ENCODE assay signal across 26 cellular contexts in the genomic region with DNA sequence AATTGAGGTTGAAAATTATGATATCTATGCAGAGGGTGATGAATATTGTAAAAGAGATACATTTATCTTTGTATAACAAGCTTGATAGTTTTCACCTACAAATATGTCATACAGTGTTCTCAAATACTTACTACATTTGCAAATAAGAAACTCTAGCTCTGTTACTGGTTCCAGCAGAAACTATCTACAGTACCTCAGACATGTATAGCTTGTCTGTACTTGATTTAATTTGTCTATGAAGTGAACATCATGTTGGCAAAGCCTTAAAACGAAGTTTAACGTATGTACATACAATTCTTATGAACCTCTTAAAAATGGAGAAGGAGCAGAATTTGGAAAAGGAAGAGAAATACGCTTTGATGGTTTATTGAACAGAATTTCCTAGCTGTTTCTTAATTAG.
"Had no signal": no experiment of that assay in that cellular context is flagged by ENCODE, and none has a peak within 500 bp of the region (broad histone marks: within the 10 kb centered on the region; RNA-seq: fewer than 3 reads in every experiment).

No MANE protein-coding gene starts in this region.

- H2AFZ ChIP-seq: hepatocyte had no signal

- H3K27ac ChIP-seq: hepatocyte, left lung, lower lobe of right lung, ovary, right atrium auricular region, right lobe of liver, thoracic aorta, tibial artery, upper lobe of right lung had no signal

- H3K9me3 Mint-ChIP-seq: naive thymus-derived CD4-positive, alpha-beta T cell; natural killer cell treated with Interleukin-12 subunit alpha and Interleukin-12 subunit beta and Interleukin-15 and Interleukin-18, amount 100 ng/mL, for 72 hours; stimulated activated effector memory CD8-positive, alpha-beta T cell treated with anti-CD3 and anti-CD28 coated beads, Interleukin-12 subunit alpha, Interleukin-12 subunit beta, amount 100 ng/mL, for 72 hours had no signal

- H3K27me3 Mint-ChIP-seq: natural killer cell treated with Interleukin-12 subunit alpha and Interleukin-12 subunit beta and Interleukin-15 and Interleukin-18, amount 100 ng/mL, for 72 hours had no signal

- H3K27ac Mint-ChIP-seq: mesothelial cell of epicardium; naive thymus-derived CD4-positive, alpha-beta T cell; natural killer cell treated with Interleukin-12 subunit alpha and Interleukin-12 subunit beta and Interleukin-15 and Interleukin-18, amount 100 ng/mL, for 72 hours; progenitor cell of endocrine pancreas; stimulated activated effector memory CD8-positive, alpha-beta T cell treated with anti-CD3 and anti-CD28 coated beads, Interleukin-12 subunit alpha, Interleukin-12 subunit beta, amount 100 ng/mL, for 72 hours; stimulated activated naive CD8-positive, alpha-beta T cell treated with anti-CD3 and anti-CD28 coated beads, Interleukin-15, Interleukin-2, amounts not matched to agents 100 ng/mL and 50 ng/mL, for 24 hours had no signal

- H3K36me3 Mint-ChIP-seq: mesothelial cell of epicardium; naive thymus-derived CD4-positive, alpha-beta T cell; natural killer cell treated with Interleukin-12 subunit alpha and Interleukin-12 subunit beta and Interleukin-15 and Interleukin-18, amount 100 ng/mL, for 72 hours; stimulated activated effector memory CD8-positive, alpha-beta T cell treated with anti-CD3 and anti-CD28 coated beads, Interleukin-12 subunit alpha, Interleukin-12 subunit beta, amount 100 ng/mL, for 72 hours had no signal

- ATAC-seq: left colon; left lung; lower lobe of right lung; naive thymus-derived CD4-positive, alpha-beta T cell; natural killer cell treated with Interleukin-12 subunit alpha and Interleukin-12 subunit beta and Interleukin-15 and Interleukin-18, amount 100 ng/mL, for 72 hours; right lobe of liver; stimulated activated effector memory CD8-positive, alpha-beta T cell treated with anti-CD3 and anti-CD28 coated beads, Interleukin-12 subunit alpha, Interleukin-12 subunit beta, amount 100 ng/mL, for 72 hours; upper lobe of right lung had no signal

- H3K9me3 ChIP-seq: left lung, lower lobe of right lung, ovary, right atrium auricular region, right lobe of liver, suprapubic skin, thoracic aorta, tibial artery, upper lobe of right lung had no signal

- DNase-seq: islet precursor cell; left colon; left lung; lower lobe of right lung; mesendoderm; naive thymus-derived CD4-positive, alpha-beta T cell; ovary; right lobe of liver; stimulated activated CD4-positive, alpha-beta T cell treated with anti-CD3 and anti-CD28 coated beads, Interleukin-12 subunit alpha, Interleukin-12 subunit beta, amount 100 ng/mL, for 4 hours; stimulated activated CD4-positive, alpha-beta T cell treated with anti-CD3 and anti-CD28 coated beads, Interleukin-15, amount 100 ng/mL, for 24 hours; stimulated activated CD4-positive, alpha-beta T cell treated with anti-CD3 and anti-CD28 coated beads, Interleukin-2, amount 100 ng/mL, for 24 hours; stimulated activated CD4-positive, alpha-beta T cell treated with anti-CD3 and anti-CD28 coated beads, Interleukin-4, amount 100 ng/mL, for 24 hours; stimulated activated naive CD4-positive, alpha-beta T cell; tibial artery; trophoblast cell; upper lobe of right lung had no signal

- H3K36me3 ChIP-seq: left lung, lower lobe of right lung, ovary, right atrium auricular region, right lobe of liver, suprapubic skin, thoracic aorta, tibial artery, upper lobe of right lung had no signal

- H3K79me2 ChIP-seq: hepatocyte had no signal

- H3K4me2 ChIP-seq: hepatocyte had no signal

- H3K4me3 Mint-ChIP-seq: mesothelial cell of epicardium; naive thymus-derived CD4-positive, alpha-beta T cell; natural killer cell treated with Interleukin-12 subunit alpha and Interleukin-12 subunit beta and Interleukin-15 and Interleukin-18, amount 100 ng/mL, for 72 hours; stimulated activated effector memory CD8-positive, alpha-beta T cell treated with anti-CD3 and anti-CD28 coated beads, Interleukin-12 subunit alpha, Interleukin-12 subunit beta, amount 100 ng/mL, for 72 hours; stimulated activated naive CD8-positive, alpha-beta T cell treated with anti-CD3 and anti-CD28 coated beads, Interleukin-15, Interleukin-2, amounts not matched to agents 100 ng/mL and 50 ng/mL, for 24 hours had no signal

- H3K4me1 ChIP-seq: lower lobe of right lung, upper lobe of right lung had no signal

- FAIRE-seq: urothelium cell line had no signal

- H3K4me3 ChIP-seq: hepatocyte, left lung, lower lobe of right lung, ovary, right atrium auricular region, right lobe of liver, suprapubic skin, thoracic aorta, tibial artery, upper lobe of right lung had no signal

- H3K4me1 Mint-ChIP-seq: stimulated activated effector memory CD8-positive, alpha-beta T cell treated with anti-CD3 and anti-CD28 coated beads, Interleukin-12 subunit alpha, Interleukin-12 subunit beta, amount 100 ng/mL, for 72 hours had no signal

- H3K27me3 ChIP-seq: hepatocyte, left lung, ovary, right atrium auricular region, right lobe of liver, suprapubic skin, tibial artery, upper lobe of right lung had no signal
